Comparison of ENCODE assay signal across 19 cellular contexts in genomic region chr1:234331511-234331910, GRCh38. TPM values are rescaled to one million over a fixed set of nuclear protein-coding genes. Genes with fewer than 3 reads are reported as not detected.
DNase-seq lines count a peak whose midpoint lies in the region; ATAC-seq, FAIRE-seq and TF ChIP-seq lines count a peak whose summit lies in the region.
"Had no signal": no experiment of that assay in that cellular context is flagged by ENCODE, and none has a peak within 500 bp of the region (broad histone marks: within the 10 kb centered on the region; RNA-seq: fewer than 3 reads in every experiment).

No MANE protein-coding gene starts in this region.

- TF ChIP-seq POLR2A in HepG2 (IDR thresholded peaks at IDR 0.05; ENCODE audit: insufficient read depth in 1 of 2, low read depth in 2 of 2, low read length in 2 of 2) = no peak
- TF ChIP-seq POLR2A in right lobe of liver (IDR thresholded peaks at IDR 0.05) = no peak

- H3K4me2 ChIP-seq in HepG2 (ENCODE audit: low read depth, low read length) = no peak overlapping the region

- FAIRE-seq in HepG2 (lab: Jason Lieb, UNC) = no peak

- H3K4me3 ChIP-seq in HepG2 (replicated peaks in 1 of 3; ENCODE audit: insufficient read depth in 1 of 3, low read depth in 2 of 3, low read length in 3 of 3) (no peak overlapping the region), right lobe of liver (no peak overlapping the region)
- H3K4me3 ChIP-seq: SJSA1, thoracic aorta had no signal

- ATAC-seq in HepG2 = no peak
- no peak for ATAC-seq in right lobe of liver
- ATAC-seq in HG03457 (IDR thresholded peaks at IDR 0.05; ENCODE audit: unreplicated experiment) = no peak
- ATAC-seq: left lobe of liver; stimulated activated effector memory CD8-positive, alpha-beta T cell treated with anti-CD3 and anti-CD28 coated beads, Interleukin-12 subunit alpha, Interleukin-12 subunit beta, amount 100 ng/mL, for 72 hours had no signal

- no peak for TF ChIP-seq RAD21 in HepG2 (CRISPR knock-in tag; IDR thresholded peaks at IDR 0.05)

- no peaks in the 10 kb centered on the region for H3K79me2 ChIP-seq in HepG2 (ENCODE audit: insufficient read depth, low read length)

- H3K9me3 ChIP-seq in HepG2 (ENCODE audit: low read length) = peaks cover 8% of the 10 kb centered on the region; the same call in 1 of the 2 replicates
- H3K9me3 ChIP-seq in right lobe of liver = no peaks in the 10 kb centered on the region
- H3K9me3 ChIP-seq: SJSA1, thoracic aorta had no signal

- H4K20me1 ChIP-seq in HepG2 (ENCODE audit: insufficient read depth, low read length) = no peaks in the 10 kb centered on the region

- TF ChIP-seq EP300 in HepG2 (IDR thresholded peaks at IDR 0.05; ENCODE audit: low read depth in 2 of 2, low read length in 2 of 2) (no peak), HepG2 (CRISPR knock-in tag; IDR thresholded peaks at IDR 0.05; ENCODE audit: borderline replicate concordance) (no peak)

- DNase-seq in HepG2 (ENCODE audit: low spot score) = no peak
- no peak for DNase-seq in right lobe of liver
- peak; percentile 65 for DNase-seq in SIG-M5 (lab: John Stamatoyannopoulos, UW)
- peak; percentile 47 for DNase-seq in fibroblast of gingiva (ENCODE audit: low read depth)
- no peak for DNase-seq in NCI-H1105 treated with DMSO at 0.1 percent for 48 hours (lab: John Stamatoyannopoulos, UW)
- DNase-seq in ecto neural progenitor cell (ENCODE audit: low spot score) = no peak
- no peak for DNase-seq in OCI-M2 (lab: John Stamatoyannopoulos, UW; ENCODE audit: unreplicated experiment)
- DNase-seq: activated CD4-positive, CD25-positive, alpha-beta regulatory T cell treated with anti-CD3 and anti-CD28 coated beads, Interleukin-2, amount 50 U/mL, for 72 hours; effector CD8-positive, alpha-beta T cell; foreskin melanocyte; NCI-H187 treated with DMSO at 0.1 percent for 48 hours; NCI-H345; stimulated activated CD4-positive, alpha-beta T cell treated with anti-CD3 and anti-CD28 coated beads, Interleukin-15, amount 100 ng/mL, for 24 hours had no signal

- H3K4me1 ChIP-seq in HepG2 (ENCODE audit: insufficient read depth, low read length) = peaks cover 42% of the 10 kb centered on the region
- peaks cover 0 to 3% (median 0%) of the 10 kb centered on the region in 4 donors for H3K4me1 ChIP-seq in right lobe of liver

- no peak overlapping the region for H3K9ac ChIP-seq in HepG2 (ENCODE audit: insufficient read depth, low read depth, low read length)

- intact Hi-C loops in HepG2 (cut with micrococcal nuclease; ENCODE audit: unreplicated experiment) (no loop called here), right lobe of liver (cut with DNase I) (no loop called here)

- POLR2A ChIA-PET in HepG2 (lab: Yijun Ruan, JAX) = interaction anchor here (1.9 kb wide), 1 partner anchor 42 kb away, joined by 6 read pairs; the partner anchor contains the start of gene COA6

- WGBS in HepG2 (ENCODE audit: low lambda C conversion rate) = 48% methylated on average over 2 of the region's 2 CpGs
- WGBS in right lobe of liver (ENCODE audit: insufficient coverage, low coverage, low lambda C conversion rate, missing lambda C conversion rate) = 28% methylated on average over 2 of the region's 2 CpGs

- in situ Hi-C loops in HepG2 (cut with HindIII; ENCODE audit: extremely low pct_ligation_motif_present, low pct_unique_long_range_greater_than_20kb) = no loop called here

- CTCF ChIA-PET in HepG2 (lab: Yijun Ruan, JAX; ENCODE audit: low intra/inter-chr PET ratio, low total read pairs) = no interaction called here

- no peak overlapping the region for H2AFZ ChIP-seq in HepG2 (ENCODE audit: low read length)

- H3K27ac ChIP-seq in HepG2 (ENCODE audit: extremely low read length, insufficient read depth, low read length) = no peak overlapping the region
- H3K27ac ChIP-seq in right lobe of liver = no peak overlapping the region
- H3K27ac ChIP-seq: C4-2B, SJSA1, thoracic aorta had no signal

- TF ChIP-seq CTCF in HepG2 (CRISPR knock-in tag; IDR thresholded peaks at IDR 0.05) (no peak), right lobe of liver (IDR thresholded peaks at IDR 0.05) (no peak)

- no TSS peak for BruUV-seq in HepG2 (replicated peaks; lab: Mats Ljungman, UMichigan)

- H3K36me3 ChIP-seq in HepG2 (replicated peaks in 1 of 2; ENCODE audit: control insufficient read depth in 1 of 2, insufficient read depth in 2 of 2, low read length in 2 of 2) = no peaks in the 10 kb centered on the region
- no peaks in the 10 kb centered on the region for H3K36me3 ChIP-seq in right lobe of liver
- H3K36me3 ChIP-seq: SJSA1, thoracic aorta had no signal

- no peaks in the 10 kb centered on the region for H3K27me3 ChIP-seq in HepG2 (ENCODE audit: control insufficient read depth in 1 of 2, insufficient read depth in 2 of 2, low read length in 2 of 2)
- H3K27me3 ChIP-seq in right lobe of liver = no peaks in the 10 kb centered on the region

TF ChIP-seq in HepG2, 621 proteins besides CTCF, POLR2A, EP300 and RAD21:
- peak in 1 of 2 experiments; percentile 73; a peak in 1 of 4 replicates for TF ChIP-seq ATF4 (CRISPR knock-in tag; IDR thresholded peaks at IDR 0.05)
- TF ChIP-seq CEBPB (IDR thresholded peaks at IDR 0.05; ENCODE audit: borderline replicate concordance, low read depth, low read length) = peak; percentile 55; the same call in 1 of the 2 replicates
- no peak for TF ChIP-seq FOXO4 (CRISPR knock-in tag; conservative IDR thresholded peaks at IDR 0.05)

RNA-seq across cellular contexts. Expression of gene COA6, which starts 41.7 kb away (rescaled TPM):
- total RNA-seq in HepG2 (2016; rRNA removed; fragmentation: Illumina TruSeq; extraction: Trizol) = 104 and 158 TPM in 2 replicates
- 65.3 and 66.5 TPM in 2 replicates for total RNA-seq in HepG2 (2016; cell fraction: cytosol; rRNA removed; fragmentation: Illumina TruSeq; extraction: Trizol; ENCODE audit: low read depth)
- 117 and 175 TPM in 2 replicates for total RNA-seq in HepG2 (2016; cell fraction: insoluble cytoplasmic fraction; rRNA removed; fragmentation: Illumina TruSeq; extraction: Trizol)
- 73.2 and 76.4 TPM in 2 replicates for total RNA-seq in HepG2 (2016; cell fraction: membrane; rRNA removed; fragmentation: Illumina TruSeq; extraction: Trizol)
- total RNA-seq in HepG2 (2016; cell fraction: nucleus; rRNA removed; fragmentation: Illumina TruSeq; extraction: Trizol) = 44.6 and 50.4 TPM in 2 replicates
- polyA plus RNA-seq in HepG2 (2011; rRNA removed) = 29.1 and 32.4 TPM in 2 replicates
- polyA plus RNA-seq in HepG2 (2011; cell fraction: cytosol; rRNA removed) = 37.1 and 37.6 TPM in 2 replicates
- 12.7 and 13.3 TPM in 2 replicates for polyA plus RNA-seq in HepG2 (2011; cell fraction: nucleus; rRNA removed)
- polyA plus RNA-seq in HepG2 (2012) = 49.6 and 68.8 TPM in 2 replicates
- 84.3 and 106 TPM in 2 replicates for polyA plus RNA-seq in HepG2 (2016; cell fraction: cytosol; fragmentation: Illumina TruSeq; extraction: Trizol; ENCODE audit: low read depth)
- 196 and 215 TPM in 2 replicates for polyA plus RNA-seq in HepG2 (2016; cell fraction: insoluble cytoplasmic fraction; fragmentation: Illumina TruSeq; extraction: Trizol; ENCODE audit: low read depth)
- polyA plus RNA-seq in HepG2 (2016; cell fraction: membrane; fragmentation: Illumina TruSeq; extraction: Trizol; ENCODE audit: low read depth) = 84.2 and 92.6 TPM in 2 replicates
- polyA plus RNA-seq in HepG2 (2016; cell fraction: nucleus; fragmentation: Illumina TruSeq; extraction: Trizol; ENCODE audit: insufficient read depth, low read depth) = 92.2 and 92.5 TPM in 2 replicates
- polyA minus RNA-seq in HepG2 (2011; rRNA and poly(A)+ RNA removed; ENCODE audit: low replicate concordance) = 12.7 and 15.1 TPM in 2 replicates
- 16.5 and 16.7 TPM in 2 replicates for polyA minus RNA-seq in HepG2 (2011; cell fraction: cytosol; rRNA and poly(A)+ RNA removed)
- polyA minus RNA-seq in HepG2 (2011; cell fraction: nucleus; rRNA and poly(A)+ RNA removed) = 12.4 and 16.9 TPM in 2 replicates
- 10 to 100 TPM; 12.8 to 29.3 (median 16.2) TPM for total RNA-seq in right lobe of liver

Comparison
In these comparisons a context has a peak if more than half of its experiments do, and no peak if none do; other contexts are left out.
1. DNase-seq: peak in SIG-M5 (single experiment) and fibroblast of gingiva (single experiment); none in HepG2 (single experiment), right lobe of liver (0 of 3), NCI-H1105 treated with DMSO at 0.1 percent for 48 hours (single experiment), ecto neural progenitor cell (single experiment) and OCI-M2 (single experiment).